ENCODE assay signal across 1 cellular context in the genomic region with DNA sequence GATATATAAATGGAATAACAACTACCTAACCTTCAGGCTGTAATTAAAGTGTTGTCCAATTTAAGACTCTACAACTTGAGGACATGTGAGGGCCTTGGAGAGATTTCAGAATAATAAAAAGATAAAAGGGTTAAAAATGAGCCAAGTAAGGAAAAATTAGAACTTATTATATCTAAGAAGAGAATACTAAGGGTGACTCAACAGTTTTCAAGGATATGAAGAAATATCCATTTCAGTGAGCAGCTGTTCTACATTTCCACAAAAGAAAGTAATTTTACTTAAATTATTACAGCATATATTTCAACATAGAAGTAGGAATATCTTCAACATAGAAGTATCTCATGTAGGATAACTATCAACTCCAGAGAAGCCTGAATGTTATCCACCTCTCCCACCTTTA.
TF ChIP-seq lines count a peak whose summit lies in the region.

No MANE protein-coding gene starts in this region.

TF ChIP-seq in K562, 482 proteins besides CTCF, POLR2A, EP300 and RAD21:
- peak; percentile 33 for TF ChIP-seq CEBPB (tag; IDR thresholded peaks at IDR 0.05)
- peak; percentile 66 for TF ChIP-seq MAFG (tag; conservative IDR thresholded peaks at IDR 0.05)
- peak; percentile 30; the same call in 1 of the 2 replicates for TF ChIP-seq NFE2 (IDR thresholded peaks at IDR 0.05; ENCODE audit: low read depth)
- peak; percentile 76 for TF ChIP-seq ZNF316 (IDR thresholded peaks at IDR 0.05)
- TF ChIP-seq, protein P1, sequence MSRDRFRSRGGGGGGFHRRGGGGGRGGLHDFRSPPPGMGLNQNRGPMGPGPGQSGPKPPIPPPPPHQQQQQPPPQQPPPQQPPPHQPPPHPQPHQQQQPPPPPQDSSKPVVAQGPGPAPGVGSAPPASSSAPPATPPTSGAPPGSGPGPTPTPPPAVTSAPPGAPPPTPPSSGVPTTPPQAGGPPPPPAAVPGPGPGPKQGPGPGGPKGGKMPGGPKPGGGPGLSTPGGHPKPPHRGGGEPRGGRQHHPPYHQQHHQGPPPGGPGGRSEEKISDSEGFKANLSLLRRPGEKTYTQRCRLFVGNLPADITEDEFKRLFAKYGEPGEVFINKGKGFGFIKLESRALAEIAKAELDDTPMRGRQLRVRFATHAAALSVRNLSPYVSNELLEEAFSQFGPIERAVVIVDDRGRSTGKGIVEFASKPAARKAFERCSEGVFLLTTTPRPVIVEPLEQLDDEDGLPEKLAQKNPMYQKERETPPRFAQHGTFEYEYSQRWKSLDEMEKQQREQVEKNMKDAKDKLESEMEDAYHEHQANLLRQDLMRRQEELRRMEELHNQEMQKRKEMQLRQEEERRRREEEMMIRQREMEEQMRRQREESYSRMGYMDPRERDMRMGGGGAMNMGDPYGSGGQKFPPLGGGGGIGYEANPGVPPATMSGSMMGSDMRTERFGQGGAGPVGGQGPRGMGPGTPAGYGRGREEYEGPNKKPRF (IDR thresholded peaks at IDR 0.05; ENCODE audit: low read depth, low read length) = no peak
- no peak for TF ChIP-seq CEBPG (CRISPR knock-in tag; IDR thresholded peaks at IDR 0.05)
- TF ChIP-seq CEBPG (tag; conservative IDR thresholded peaks at IDR 0.05 in 1 of 2, IDR thresholded peaks at IDR 0.05 in 1 of 2) = 0 out of 4 replicates have a peak, but pooled peaks of 1 of the 2 experiments have one; percentile 19
- peak; percentile 25; the same call in 1 of the 2 replicates for TF ChIP-seq MAFK (IDR thresholded peaks at IDR 0.05; ENCODE audit: low read length)
- no peak for TF ChIP-seq ZNF561 (CRISPR knock-in tag; conservative IDR thresholded peaks at IDR 0.05)
- peak; percentile 48 for TF ChIP-seq C11orf30 (IDR thresholded peaks at IDR 0.05; ENCODE audit: low read depth)
TF ChIP-seq in K562: peak in this region for 7.
